In genomic region chr20:41317536-41318270, GRCh38 we compare ENCODE assay signal across 8 cellular contexts. TPM values are rescaled to one million over a fixed set of nuclear protein-coding genes. Genes with fewer than 3 reads are reported as not detected.
DNase-seq lines count a peak whose midpoint lies in the region; ATAC-seq and TF ChIP-seq lines count a peak whose summit lies in the region.

A gene with protein sequence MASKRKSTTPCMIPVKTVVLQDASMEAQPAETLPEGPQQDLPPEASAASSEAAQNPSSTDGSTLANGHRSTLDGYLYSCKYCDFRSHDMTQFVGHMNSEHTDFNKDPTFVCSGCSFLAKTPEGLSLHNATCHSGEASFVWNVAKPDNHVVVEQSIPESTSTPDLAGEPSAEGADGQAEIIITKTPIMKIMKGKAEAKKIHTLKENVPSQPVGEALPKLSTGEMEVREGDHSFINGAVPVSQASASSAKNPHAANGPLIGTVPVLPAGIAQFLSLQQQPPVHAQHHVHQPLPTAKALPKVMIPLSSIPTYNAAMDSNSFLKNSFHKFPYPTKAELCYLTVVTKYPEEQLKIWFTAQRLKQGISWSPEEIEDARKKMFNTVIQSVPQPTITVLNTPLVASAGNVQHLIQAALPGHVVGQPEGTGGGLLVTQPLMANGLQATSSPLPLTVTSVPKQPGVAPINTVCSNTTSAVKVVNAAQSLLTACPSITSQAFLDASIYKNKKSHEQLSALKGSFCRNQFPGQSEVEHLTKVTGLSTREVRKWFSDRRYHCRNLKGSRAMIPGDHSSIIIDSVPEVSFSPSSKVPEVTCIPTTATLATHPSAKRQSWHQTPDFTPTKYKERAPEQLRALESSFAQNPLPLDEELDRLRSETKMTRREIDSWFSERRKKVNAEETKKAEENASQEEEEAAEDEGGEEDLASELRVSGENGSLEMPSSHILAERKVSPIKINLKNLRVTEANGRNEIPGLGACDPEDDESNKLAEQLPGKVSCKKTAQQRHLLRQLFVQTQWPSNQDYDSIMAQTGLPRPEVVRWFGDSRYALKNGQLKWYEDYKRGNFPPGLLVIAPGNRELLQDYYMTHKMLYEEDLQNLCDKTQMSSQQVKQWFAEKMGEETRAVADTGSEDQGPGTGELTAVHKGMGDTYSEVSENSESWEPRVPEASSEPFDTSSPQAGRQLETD (minus strand): TSS chr20:41317731. CDS start chr20:41204916, 112,815 bp downstream.

- TF ChIP-seq CTCF in left ventricle myocardium inferior (IDR thresholded peaks at IDR 0.05; ENCODE audit: borderline replicate concordance) (no peak), prostate gland (IDR thresholded peaks at IDR 0.05) (peak in 2 of 4 experiments; percentile 4 to 7)

- peak; percentile 58 for TF ChIP-seq POLR2A in prostate gland (IDR thresholded peaks at IDR 0.05)

- ATAC-seq in GM18499 (IDR thresholded peaks at IDR 0.05; ENCODE audit: insufficient read depth, unreplicated experiment) (peak; percentile 73), HG02938 (IDR thresholded peaks at IDR 0.05; ENCODE audit: unreplicated experiment) (peak; percentile 90), T-helper 17 cell (peak; percentile 98)

- peaks cover 13% of the 10 kb centered on the region for H3K4me1 Mint-ChIP-seq in T-helper 17 cell

- no peaks in the 10 kb centered on the region for H3K36me3 ChIP-seq in left ventricle myocardium inferior
- H3K36me3 ChIP-seq in prostate gland, result no peaks in the 10 kb centered on the region

- no peaks in the 10 kb centered on the region for H3K27me3 Mint-ChIP-seq in T-helper 17 cell

- H3K9me3 ChIP-seq in T-helper 17 cell (ENCODE audit: control insufficient read depth, low read length, poor library complexity, severe bottlenecking) (no peaks in the 10 kb centered on the region), left ventricle myocardium inferior (replicated peaks) (no peaks in the 10 kb centered on the region), prostate gland (no peaks in the 10 kb centered on the region)

- H3K27me3 ChIP-seq in left ventricle myocardium inferior (ENCODE audit: low read depth) (no peaks in the 10 kb centered on the region), prostate gland (replicated peaks; ENCODE audit: insufficient read depth) (no peaks in the 10 kb centered on the region)

- peak within 1 kb of the TSS; percentile 84 for H3K4me3 ChIP-seq in left ventricle myocardium inferior
- peak within 1 kb of the TSS; percentile 66 to 75 for H3K4me3 ChIP-seq in prostate gland

- peak within 1 kb of the TSS; percentile 90 for H3K4me3 Mint-ChIP-seq in T-helper 17 cell

- peak within 1 kb of the TSS; percentile 86 for H3K27ac Mint-ChIP-seq in T-helper 17 cell

- intact Hi-C loops in left ventricle myocardium inferior (cut with micrococcal nuclease) (no loop called here), prostate gland (cut with DNase I) (loop anchor here (2.0 kb wide), 1 partner anchor 69 kb away; no protein-coding TSS in a partner anchor)

- WGBS in prostate gland, result under 1% methylated on average over 53 of the region's 66 CpGs

- H3K4me1 ChIP-seq in left ventricle myocardium inferior, result peaks cover 53% of the 10 kb centered on the region
- H3K4me1 ChIP-seq in prostate gland (replicated peaks), result no peaks in the 10 kb centered on the region

- H3K27ac ChIP-seq in left ventricle myocardium inferior (replicated peaks), result peak within 1 kb of the TSS; percentile 93
- H3K27ac ChIP-seq in prostate gland, result peak within 1 kb of the TSS; percentile 59 to 76

- no peaks in the 10 kb centered on the region for H3K36me3 Mint-ChIP-seq in T-helper 17 cell (ENCODE audit: low read depth)

- DNase-seq in NCI-H1694 treated with DMSO at 0.1 percent for 48 hours (lab: John Stamatoyannopoulos, UW) (peak; percentile 79), T-helper 17 cell (peak; percentile 92 to 98 (median 95)), amygdala (lab: John Stamatoyannopoulos, UW) (peak; percentile 33 to 97 (median 90)), left ventricle myocardium inferior (peak; percentile 97), prostate gland (ENCODE audit: low spot score) (peak; percentile 92), ureter (ENCODE audit: low spot score) (peak; percentile 95)

RNA-seq across cellular contexts. Expression of the gene that starts here (rescaled TPM):
- total RNA-seq in T-helper 17 cell, result 1 to 10 TPM; 4.1 to 4.9 TPM
- total RNA-seq in left ventricle myocardium inferior, result 34.6 TPM
- total RNA-seq in prostate gland, result 10 to 100 TPM; 24.9 to 42.6 TPM
- total RNA-seq in ureter, result 49.3 TPM

Comparison
In these comparisons a context has a peak if more than half of its experiments do, and no peak if none do; other contexts are left out.
1. Peak in every context shown above with its lines: DNase-seq, ATAC-seq, H3K4me3 ChIP-seq and H3K27ac ChIP-seq.